In the genomic region with DNA sequence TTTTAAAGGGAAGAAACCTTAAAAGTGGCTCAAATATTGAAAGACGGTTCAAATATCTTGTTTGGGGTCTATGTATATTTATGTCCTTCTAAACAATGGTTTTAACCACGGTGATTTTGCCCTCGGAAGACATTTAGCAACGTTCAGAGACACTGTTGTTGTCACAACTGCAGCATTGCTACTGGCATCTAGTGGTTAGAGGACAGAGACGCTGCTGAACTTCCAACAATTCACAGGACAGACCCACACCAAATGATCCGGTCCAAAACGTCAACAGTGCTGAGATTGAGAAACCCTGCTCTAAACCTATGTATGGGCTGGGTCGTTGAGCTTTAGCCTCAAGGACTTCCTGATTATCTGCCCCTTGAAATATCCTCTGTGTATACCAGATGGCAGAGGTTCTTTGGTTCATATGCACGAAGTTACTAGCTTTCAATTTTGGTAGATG, we compare ENCODE assay signal across 1 cellular context.
TF ChIP-seq lines count a peak whose summit lies in the region.

No MANE protein-coding gene starts in this region.

TF ChIP-seq in K562, 482 proteins besides CTCF, POLR2A, EP300 and RAD21:
- TF ChIP-seq FOXM1 (IDR thresholded peaks at IDR 0.05; ENCODE audit: low read depth): no peak
- TF ChIP-seq FOXM1 (CRISPR knock-in tag; IDR thresholded peaks at IDR 0.05; ENCODE audit: low read depth): no peak
- no peak for TF ChIP-seq CCAR2 (IDR thresholded peaks at IDR 0.05; ENCODE audit: low read depth, low read length)
- TF ChIP-seq MCM3 (IDR thresholded peaks at IDR 0.05): no peak
- TF ChIP-seq DMBX1 (CRISPR knock-in tag; IDR thresholded peaks at IDR 0.05; ENCODE audit: borderline replicate concordance): no peak
- no peak for TF ChIP-seq ZNF785 (CRISPR knock-in tag; IDR thresholded peaks at IDR 0.05)
- TF ChIP-seq, protein P1, sequence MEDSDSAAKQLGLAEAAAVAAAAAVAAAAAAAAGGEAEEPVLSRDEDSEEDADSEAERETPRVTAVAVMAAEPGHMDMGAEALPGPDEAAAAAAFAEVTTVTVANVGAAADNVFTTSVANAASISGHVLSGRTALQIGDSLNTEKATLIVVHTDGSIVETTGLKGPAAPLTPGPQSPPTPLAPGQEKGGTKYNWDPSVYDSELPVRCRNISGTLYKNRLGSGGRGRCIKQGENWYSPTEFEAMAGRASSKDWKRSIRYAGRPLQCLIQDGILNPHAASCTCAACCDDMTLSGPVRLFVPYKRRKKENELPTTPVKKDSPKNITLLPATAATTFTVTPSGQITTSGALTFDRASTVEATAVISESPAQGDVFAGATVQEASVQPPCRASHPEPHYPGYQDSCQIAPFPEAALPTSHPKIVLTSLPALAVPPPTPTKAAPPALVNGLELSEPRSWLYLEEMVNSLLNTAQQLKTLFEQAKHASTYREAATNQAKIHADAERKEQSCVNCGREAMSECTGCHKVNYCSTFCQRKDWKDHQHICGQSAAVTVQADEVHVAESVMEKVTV (CRISPR knock-in tag; IDR thresholded peaks at IDR 0.05): peak; percentile 33; the same call in 1 of the 2 replicates
- TF ChIP-seq FOXK2 (conservative IDR thresholded peaks at IDR 0.05 in 1 of 2, IDR thresholded peaks at IDR 0.05 in 1 of 2; ENCODE audit: low read depth in 2 of 2): 0 out of 4 replicates have a peak, but pooled peaks have one; percentile 31 to 50
- TF ChIP-seq CEBPB (tag; IDR thresholded peaks at IDR 0.05): no peak
- TF ChIP-seq, protein P2, sequence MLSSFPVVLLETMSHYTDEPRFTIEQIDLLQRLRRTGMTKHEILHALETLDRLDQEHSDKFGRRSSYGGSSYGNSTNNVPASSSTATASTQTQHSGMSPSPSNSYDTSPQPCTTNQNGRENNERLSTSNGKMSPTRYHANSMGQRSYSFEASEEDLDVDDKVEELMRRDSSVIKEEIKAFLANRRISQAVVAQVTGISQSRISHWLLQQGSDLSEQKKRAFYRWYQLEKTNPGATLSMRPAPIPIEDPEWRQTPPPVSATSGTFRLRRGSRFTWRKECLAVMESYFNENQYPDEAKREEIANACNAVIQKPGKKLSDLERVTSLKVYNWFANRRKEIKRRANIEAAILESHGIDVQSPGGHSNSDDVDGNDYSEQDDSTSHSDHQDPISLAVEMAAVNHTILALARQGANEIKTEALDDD (IDR thresholded peaks at IDR 0.05): 0 out of 2 replicates have a peak, but pooled peaks have one; percentile 23
- no peak for TF ChIP-seq SAFB2 (IDR thresholded peaks at IDR 0.05; ENCODE audit: borderline replicate concordance, low read depth, low read length, severe bottlenecking)
- TF ChIP-seq GATAD2A (IDR thresholded peaks at IDR 0.05): no peak
- TF ChIP-seq CXXC5 (CRISPR knock-in tag; IDR thresholded peaks at IDR 0.05): no peak
- TF ChIP-seq HNRNPL (IDR thresholded peaks at IDR 0.05; ENCODE audit: low read depth, low read length): no peak
- TF ChIP-seq, protein P3, sequence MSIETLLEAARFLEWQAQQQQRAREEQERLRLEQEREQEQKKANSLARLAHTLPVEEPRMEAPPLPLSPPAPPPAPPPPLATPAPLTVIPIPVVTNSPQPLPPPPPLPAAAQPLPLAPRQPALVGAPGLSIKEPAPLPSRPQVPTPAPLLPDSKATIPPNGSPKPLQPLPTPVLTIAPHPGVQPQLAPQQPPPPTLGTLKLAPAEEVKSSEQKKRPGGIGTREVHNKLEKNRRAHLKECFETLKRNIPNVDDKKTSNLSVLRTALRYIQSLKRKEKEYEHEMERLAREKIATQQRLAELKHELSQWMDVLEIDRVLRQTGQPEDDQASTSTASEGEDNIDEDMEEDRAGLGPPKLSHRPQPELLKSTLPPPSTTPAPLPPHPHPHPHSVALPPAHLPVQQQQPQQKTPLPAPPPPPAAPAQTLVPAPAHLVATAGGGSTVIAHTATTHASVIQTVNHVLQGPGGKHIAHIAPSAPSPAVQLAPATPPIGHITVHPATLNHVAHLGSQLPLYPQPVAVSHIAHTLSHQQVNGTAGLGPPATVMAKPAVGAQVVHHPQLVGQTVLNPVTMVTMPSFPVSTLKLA (conservative IDR thresholded peaks at IDR 0.05): 0 out of 4 replicates have a peak, but pooled peaks of 1 of the 2 experiments have one; percentile 14
